1 cellular context compared by ENCODE assay signal in the genomic region with DNA sequence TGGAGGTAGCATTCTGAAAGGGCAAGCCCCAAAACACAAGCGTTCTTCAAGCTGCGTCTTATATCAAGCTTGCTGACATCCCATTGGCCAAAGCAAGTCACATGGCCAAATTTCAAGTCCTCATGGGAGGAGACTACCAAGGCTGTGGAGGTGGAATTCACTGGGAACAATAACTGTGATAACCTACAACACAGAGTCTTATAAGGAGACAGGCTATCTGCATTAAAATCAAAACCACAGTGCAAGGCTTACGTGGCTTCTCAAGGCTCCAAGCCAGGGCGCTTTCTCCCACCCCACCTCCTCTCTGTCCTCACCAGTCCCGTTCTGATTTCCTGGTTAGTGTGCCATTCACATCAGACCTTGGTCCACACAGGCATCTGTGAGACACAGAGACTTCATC.
TF ChIP-seq lines count a peak whose summit lies in the region.

No MANE protein-coding gene starts in this region.

TF ChIP-seq in HCT116, 20 proteins besides CTCF, POLR2A, EP300 and RAD21:
- TF ChIP-seq ZFX (IDR thresholded peaks at IDR 0.05) (no peak), EZH2phosphoT487 (IDR thresholded peaks at IDR 0.05; ENCODE audit: borderline replicate concordance) (no peak), EGR1 (IDR thresholded peaks at IDR 0.05; ENCODE audit: low read depth) (no peak), JUND (IDR thresholded peaks at IDR 0.05) (no peak), TCF7L2 (IDR thresholded peaks at IDR 0.05; ENCODE audit: borderline replicate concordance, extremely low read depth, insufficient read depth, insufficient read length) (no peak), POLR2AphosphoS5 (IDR thresholded peaks at IDR 0.05; ENCODE audit: low read depth, low read length) (no peak)
- TF ChIP-seq, protein P1, sequence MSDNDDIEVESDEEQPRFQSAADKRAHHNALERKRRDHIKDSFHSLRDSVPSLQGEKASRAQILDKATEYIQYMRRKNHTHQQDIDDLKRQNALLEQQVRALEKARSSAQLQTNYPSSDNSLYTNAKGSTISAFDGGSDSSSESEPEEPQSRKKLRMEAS (IDR thresholded peaks at IDR 0.05) = no peak
